Comparison of ENCODE assay signal across 27 cellular contexts in genomic region chr7:64114791-64115190, GRCh38.
"Had no signal": no experiment of that assay in that cellular context is flagged by ENCODE, and none has a peak within 500 bp of the region (broad histone marks: within the 10 kb centered on the region; RNA-seq: fewer than 3 reads in every experiment).

No MANE protein-coding gene starts in this region.

- H3K9me3 ChIP-seq: colonic mucosa, gastrocnemius medialis had no signal

- ATAC-seq: effector memory CD8-positive, alpha-beta T cell; esophagus mucosa; gastrocnemius medialis; left colon; left lung; left ventricle myocardium superior; lower lobe of right lung; naive thymus-derived CD4-positive, alpha-beta T cell had no signal

- H3K4me3 ChIP-seq: colonic mucosa, esophagus squamous epithelium, gastrocnemius medialis, hepatocyte, left lung, lower lobe of right lung had no signal

- DNase-seq: colonic mucosa; cortex of kidney; effector CD8-positive, alpha-beta T cell; effector memory CD8-positive, alpha-beta T cell; endodermal cell; erythroblast; esophagus squamous epithelium; foreskin fibroblast; foreskin melanocyte; gastrocnemius medialis; glutamatergic neuron; head of caudate nucleus; hypothalamus; immature natural killer cell; islet precursor cell; kidney; kidney glomerular epithelial cell; left colon; left lung; left ventricle myocardium superior; lower lobe of right lung; mesenchymal stem cell; midbrain; naive thymus-derived CD4-positive, alpha-beta T cell had no signal

- H3K27ac ChIP-seq: colonic mucosa, epithelial cell of prostate, esophagus squamous epithelium, gastrocnemius medialis, hepatocyte, left lung, lower lobe of right lung had no signal

- H3K27me3 ChIP-seq: colonic mucosa, esophagus squamous epithelium, gastrocnemius medialis, hepatocyte, left lung had no signal

- H3K36me3 ChIP-seq: colonic mucosa, esophagus squamous epithelium, gastrocnemius medialis, left lung, lower lobe of right lung had no signal

- H3K4me1 ChIP-seq: colonic mucosa, esophagus squamous epithelium, gastrocnemius medialis, left lung, lower lobe of right lung had no signal
